Comparison of ENCODE assay signal across 16 cellular contexts in genomic region chr9:21817176-21817575, GRCh38.
DNase-seq lines count a peak whose midpoint lies in the region; ATAC-seq and TF ChIP-seq lines count a peak whose summit lies in the region.
"Had no signal": no experiment of that assay in that cellular context is flagged by ENCODE, and none has a peak within 500 bp of the region (broad histone marks: within the 10 kb centered on the region; RNA-seq: fewer than 3 reads in every experiment).

No MANE protein-coding gene starts in this region.

- DNase-seq in AG08395 (ENCODE audit: low spot score), result peak; percentile 81
- DNase-seq in GM04504 (ENCODE audit: low read depth), result peak; percentile 71
- peak; percentile 95 for DNase-seq in SKM-1 treated with dmso at 0.1 percent for 144 hours (lab: John Stamatoyannopoulos, UW; ENCODE audit: unreplicated experiment)
- DNase-seq in foreskin fibroblast, result peak; percentile 88 to 89
- DNase-seq in DMS114 treated with DMSO at 0.1 percent for 48 hours (lab: John Stamatoyannopoulos, UW; ENCODE audit: unreplicated experiment), result no peak
- DNase-seq: dorsolateral prefrontal cortex; foreskin melanocyte; GOT3; NCI-H1417 treated with DMSO at 0.1 percent for 48 hours; stimulated activated CD4-positive, alpha-beta T cell treated with anti-CD3 and anti-CD28 coated beads, Interleukin-2, amount 100 ng/mL, for 48 hours; stimulated activated CD8-positive, alpha-beta memory T cell treated with anti-CD3 and anti-CD28 coated beads, Interleukin-4, amount 100 ng/mL, for 48 hours had no signal

- no peak for TF ChIP-seq CTCF in foreskin fibroblast (IDR thresholded peaks at IDR 0.05; ENCODE audit: low read depth, low read length)

- ATAC-seq in GM21381 (IDR thresholded peaks at IDR 0.05; ENCODE audit: unreplicated experiment) (no peak), HG03342 (IDR thresholded peaks at IDR 0.05; ENCODE audit: unreplicated experiment) (no peak), HG02884 (IDR thresholded peaks at IDR 0.05; ENCODE audit: unreplicated experiment) (no peak)
- ATAC-seq: sciatic nerve, WTC11 had no signal

- H3K4me3 ChIP-seq in foreskin fibroblast (ENCODE audit: low read depth in 1 of 2, low read length in 2 of 2), result no peak overlapping the region
- H3K4me3 ChIP-seq: dorsolateral prefrontal cortex had no signal
